14 cellular contexts compared by ENCODE assay signal in genomic region chr3:64215084-64215483, GRCh38. TPM values are rescaled to one million over a fixed set of nuclear protein-coding genes. Genes with fewer than 3 reads are reported as not detected.
DNase-seq lines count a peak whose midpoint lies in the region; ATAC-seq and TF ChIP-seq lines count a peak whose summit lies in the region.
"Had no signal": no experiment of that assay in that cellular context is flagged by ENCODE, and none has a peak within 500 bp of the region (broad histone marks: within the 10 kb centered on the region; RNA-seq: fewer than 3 reads in every experiment).

No MANE protein-coding gene starts in this region.

- peaks cover 4% of the 10 kb centered on the region for H3K36me3 Mint-ChIP-seq in type B pancreatic cell
- H3K36me3 Mint-ChIP-seq in activated naive CD8-positive, alpha-beta T cell treated with anti-CD3 and anti-CD28 coated beads, Interleukin-2, amount 50 U/mL, for 24 hours (ENCODE audit: low read depth): no peaks in the 10 kb centered on the region
- H3K36me3 Mint-ChIP-seq in activated CD4-positive, alpha-beta T cell treated with anti-CD3 and anti-CD28 coated beads, Interleukin-2, amount 10 ng/mL, durations not matched to agents 7 days and 5 days (ENCODE audit: low read depth): no peaks in the 10 kb centered on the region
- H3K36me3 Mint-ChIP-seq: CD4-positive, CD25-positive, alpha-beta regulatory T cell had no signal

- peak overlapping the region; percentile 44 for H3K4me3 Mint-ChIP-seq in type B pancreatic cell
- H3K4me3 Mint-ChIP-seq in activated naive CD8-positive, alpha-beta T cell treated with anti-CD3 and anti-CD28 coated beads, Interleukin-2, amount 50 U/mL, for 24 hours: no peak overlapping the region
- H3K4me3 Mint-ChIP-seq in activated CD4-positive, alpha-beta T cell treated with anti-CD3 and anti-CD28 coated beads, Interleukin-2, amount 10 ng/mL, durations not matched to agents 7 days and 5 days: no peak overlapping the region
- H3K4me3 Mint-ChIP-seq: activated CD8-positive, alpha-beta T cell treated with anti-CD3 and anti-CD28 coated beads, Interleukin-2, amount 10 ng/mL, durations not matched to agents 7 days and 5 days; CD4-positive, CD25-positive, alpha-beta regulatory T cell had no signal

- no peak overlapping the region for H2AFZ ChIP-seq in osteoblast (ENCODE audit: low read length)

- ATAC-seq in activated naive CD8-positive, alpha-beta T cell treated with anti-CD3 and anti-CD28 coated beads, Interleukin-2, amount 50 U/mL, for 24 hours: no peak
- ATAC-seq: activated CD8-positive, alpha-beta T cell treated with anti-CD3 and anti-CD28 coated beads, Interleukin-2, amount 10 ng/mL, durations not matched to agents 7 days and 5 days; left colon had no signal

- H3K79me2 ChIP-seq in osteoblast (ENCODE audit: insufficient read depth, low read length): peaks cover 43% of the 10 kb centered on the region

- DNase-seq in fibroblast of pulmonary artery (ENCODE audit: low read depth): no peak
- DNase-seq in osteoblast (ENCODE audit: insufficient read length, low spot score, missing footprints): no peak
- DNase-seq in type B pancreatic cell (ENCODE audit: extremely low spot score, unreplicated experiment): no peak
- DNase-seq in activated naive CD8-positive, alpha-beta T cell treated with anti-CD3 and anti-CD28 coated beads, Interleukin-2, amount 50 U/mL, for 24 hours: no peak
- no peak for DNase-seq in GM03348 (ENCODE audit: low spot score)
- DNase-seq in activated CD4-positive, alpha-beta T cell treated with anti-CD3 and anti-CD28 coated beads, Interleukin-2, amount 10 ng/mL, durations not matched to agents 7 days and 5 days: no peak
- DNase-seq: activated CD8-positive, alpha-beta T cell treated with anti-CD3 and anti-CD28 coated beads, Interleukin-2, amount 10 ng/mL, durations not matched to agents 7 days and 5 days; activated effector memory CD4-positive, alpha-beta T cell treated with anti-CD3 and anti-CD28 coated beads, Interleukin-2, amount 50 U/mL, for 16 hours; CD4-positive, CD25-positive, alpha-beta regulatory T cell; GDM1; left colon; NCI-H1092; testis had no signal

- CTCF ChIA-PET in activated CD4-positive, alpha-beta T cell treated with anti-CD3 and anti-CD28 coated beads, Interleukin-2, amount 10 ng/mL, durations not matched to agents 7 days and 5 days (lab: Charles Lee): no interaction called here

- peak overlapping the region; percentile 50 for H3K27ac Mint-ChIP-seq in type B pancreatic cell
- H3K27ac Mint-ChIP-seq in activated naive CD8-positive, alpha-beta T cell treated with anti-CD3 and anti-CD28 coated beads, Interleukin-2, amount 50 U/mL, for 24 hours: no peak overlapping the region
- H3K27ac Mint-ChIP-seq in activated CD4-positive, alpha-beta T cell treated with anti-CD3 and anti-CD28 coated beads, Interleukin-2, amount 10 ng/mL, durations not matched to agents 7 days and 5 days: no peak overlapping the region
- H3K27ac Mint-ChIP-seq: activated CD8-positive, alpha-beta T cell treated with anti-CD3 and anti-CD28 coated beads, Interleukin-2, amount 10 ng/mL, durations not matched to agents 7 days and 5 days; CD4-positive, CD25-positive, alpha-beta regulatory T cell had no signal

- H4K20me1 ChIP-seq in osteoblast (ENCODE audit: insufficient read depth, low read length): peaks cover 21% of the 10 kb centered on the region

- no peaks in the 10 kb centered on the region for H3K36me3 ChIP-seq in osteoblast (ENCODE audit: insufficient read depth, low read length)

- no peaks in the 10 kb centered on the region for H3K9me3 ChIP-seq in osteoblast (ENCODE audit: low read depth, low read length)
- H3K9me3 ChIP-seq: testis had no signal

- peaks cover 39% of the 10 kb centered on the region for H3K4me1 ChIP-seq in osteoblast (ENCODE audit: insufficient read depth, low read length)

- peak overlapping the region; percentile 80 for H3K4me2 ChIP-seq in osteoblast (ENCODE audit: insufficient read depth, low read length)

- peaks cover 56% of the 10 kb centered on the region for H3K4me1 Mint-ChIP-seq in type B pancreatic cell (ENCODE audit: unreplicated experiment)
- no peaks in the 10 kb centered on the region for H3K4me1 Mint-ChIP-seq in activated naive CD8-positive, alpha-beta T cell treated with anti-CD3 and anti-CD28 coated beads, Interleukin-2, amount 50 U/mL, for 24 hours
- no peaks in the 10 kb centered on the region for H3K4me1 Mint-ChIP-seq in activated CD4-positive, alpha-beta T cell treated with anti-CD3 and anti-CD28 coated beads, Interleukin-2, amount 10 ng/mL, durations not matched to agents 7 days and 5 days
- H3K4me1 Mint-ChIP-seq: CD4-positive, CD25-positive, alpha-beta regulatory T cell had no signal

- H3K9me3 Mint-ChIP-seq in type B pancreatic cell: no peaks in the 10 kb centered on the region
- H3K9me3 Mint-ChIP-seq in activated naive CD8-positive, alpha-beta T cell treated with anti-CD3 and anti-CD28 coated beads, Interleukin-2, amount 50 U/mL, for 24 hours: no peaks in the 10 kb centered on the region
- H3K9me3 Mint-ChIP-seq in activated CD4-positive, alpha-beta T cell treated with anti-CD3 and anti-CD28 coated beads, Interleukin-2, amount 10 ng/mL, durations not matched to agents 7 days and 5 days: no peaks in the 10 kb centered on the region

- no peaks in the 10 kb centered on the region for H3K27me3 Mint-ChIP-seq in type B pancreatic cell
- H3K27me3 Mint-ChIP-seq in activated naive CD8-positive, alpha-beta T cell treated with anti-CD3 and anti-CD28 coated beads, Interleukin-2, amount 50 U/mL, for 24 hours: peaks cover 6% of the 10 kb centered on the region
- peaks cover 5% of the 10 kb centered on the region for H3K27me3 Mint-ChIP-seq in activated CD4-positive, alpha-beta T cell treated with anti-CD3 and anti-CD28 coated beads, Interleukin-2, amount 10 ng/mL, durations not matched to agents 7 days and 5 days

- TF ChIP-seq CTCF in fibroblast of pulmonary artery (IDR thresholded peaks at IDR 0.05; ENCODE audit: low read length, missing control alignments): no peak
- no peak for TF ChIP-seq CTCF in osteoblast (IDR thresholded peaks at IDR 0.05; ENCODE audit: extremely low read depth, low read depth, low read length)
- no peak for TF ChIP-seq CTCF in type B pancreatic cell (conservative IDR thresholded peaks at IDR 0.05)

- 67 to 84% (median 70%) methylated on average over 2 of the region's 2 CpGs for WGBS in adipose tissue, 3 donors

- H3K4me3 ChIP-seq in fibroblast of pulmonary artery (replicated peaks; ENCODE audit: low read depth, low read length): peak overlapping the region; percentile 53
- H3K4me3 ChIP-seq in osteoblast (ENCODE audit: insufficient read depth, low read length): no peak overlapping the region
- H3K4me3 ChIP-seq: testis had no signal

- POLR2A ChIA-PET in activated CD4-positive, alpha-beta T cell treated with anti-CD3 and anti-CD28 coated beads, Interleukin-2, amount 10 ng/mL, durations not matched to agents 7 days and 5 days (lab: Charles Lee): no interaction called here

- H3K27ac ChIP-seq in adipose tissue (ENCODE audit: low read depth, low read length) (peak overlapping the region; percentile 4), osteoblast (ENCODE audit: low read depth, low read length) (peak overlapping the region; percentile 86)

- no peaks in the 10 kb centered on the region for H3K27me3 ChIP-seq in osteoblast (ENCODE audit: insufficient read depth, low read length)
- H3K27me3 ChIP-seq: testis had no signal

RNA-seq across cellular contexts. Expression of gene PRICKLE2, which starts 10.2 kb away (rescaled TPM):
- polyA plus RNA-seq in adipose tissue: 10 to 100 TPM in 1 of 3 donors, 1 to 10 TPM in 2; 2.2 to 13.2 (median 9.8) TPM
- 18.8 and 25.0 TPM in 2 replicates for total RNA-seq in osteoblast
- total RNA-seq in type B pancreatic cell (ENCODE audit: low replicate concordance): 10.0 and 23.6 TPM in 2 replicates
- not detected for total RNA-seq in activated CD4-positive, alpha-beta T cell treated with anti-CD3 and anti-CD28 coated beads, Interleukin-2, amount 10 ng/mL, durations not matched to agents 7 days and 5 days
- total RNA-seq: activated CD8-positive, alpha-beta T cell treated with anti-CD3 and anti-CD28 coated beads, Interleukin-2, amount 10 ng/mL, durations not matched to agents 7 days and 5 days had no signal
- polyA plus RNA-seq: CD4-positive, CD25-positive, alpha-beta regulatory T cell had no signal

Comparison
In these comparisons a context has a peak if more than half of its experiments do, and no peak if none do; other contexts are left out.
1. RNA of gene PRICKLE2, which starts 10.2 kb away (total RNA-seq): 10.0 to 23.6 TPM in type B pancreatic cell and 18.8 to 25.0 TPM in osteoblast; not detected in activated CD4-positive, alpha-beta T cell treated with anti-CD3 and anti-CD28 coated beads, Interleukin-2, amount 10 ng/mL, durations not matched to agents 7 days and 5 days; every median in the first group is over 10 times any median in the second.